Comparison of ENCODE assay signal across 16 cellular contexts in the genomic region with DNA sequence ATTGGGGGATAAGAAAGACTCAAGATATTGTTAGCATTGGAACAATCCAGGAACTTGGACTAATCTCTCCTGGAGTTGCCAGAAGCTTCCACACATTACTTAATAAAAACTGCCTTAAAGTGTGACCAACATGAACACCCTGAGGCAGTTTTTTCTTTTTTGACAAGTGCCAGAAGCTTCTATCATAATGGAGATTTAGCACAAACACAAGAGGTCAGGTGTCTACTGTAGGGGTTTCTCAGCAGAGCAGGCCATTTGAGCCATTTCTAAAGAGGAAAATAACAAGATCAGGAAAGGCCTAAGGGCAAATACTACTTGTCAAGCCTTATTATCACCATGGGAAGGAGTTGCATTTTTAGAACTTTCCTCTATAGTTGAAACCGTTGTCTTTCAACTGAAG.
"Had no signal": no experiment of that assay in that cellular context is flagged by ENCODE, and none has a peak within 500 bp of the region (broad histone marks: within the 10 kb centered on the region; RNA-seq: fewer than 3 reads in every experiment).

No MANE protein-coding gene starts in this region.

- H3K4me3 ChIP-seq: esophagus squamous epithelium, lung, transverse colon had no signal

- DNase-seq: activated gamma-delta T cell treated with Interleukin-2 at 50 U/mL for 16 hours; activated T-cell treated with anti-CD3 and anti-CD28 coated beads, Interleukin-2, amount 50 U/mL, for 1 hour; cerebellar nuclear complex; endodermal cell; esophagus squamous epithelium; kidney; naive thymus-derived CD4-positive, alpha-beta T cell; retina; stimulated activated CD4-positive, alpha-beta T cell treated with anti-CD3 and anti-CD28 coated beads, Interleukin-2, amount 100 ng/mL, for 48 hours; stimulated activated CD8-positive, alpha-beta memory T cell treated with anti-CD3 and anti-CD28 coated beads, Interleukin-4, amount 100 ng/mL, for 48 hours; stimulated activated naive B cell treated with anti-CD40 and anti-IgM and Interleukin-4, amounts not matched to agents 10 μg/mL and 1 μg/mL and 100 μg/mL, for 72 hours; T1000; transverse colon had no signal

- H3K9me3 ChIP-seq: esophagus squamous epithelium, transverse colon had no signal

- H3K36me3 Mint-ChIP-seq: naive thymus-derived CD4-positive, alpha-beta T cell; stimulated activated naive B cell treated with anti-CD40 and anti-IgM and Interleukin-4, amounts not matched to agents 10 μg/mL and 1 μg/mL and 100 μg/mL, for 72 hours had no signal

- H3K4me3 Mint-ChIP-seq: endodermal cell; naive thymus-derived CD4-positive, alpha-beta T cell; stimulated activated naive B cell treated with anti-CD40 and anti-IgM and Interleukin-4, amounts not matched to agents 10 μg/mL and 1 μg/mL and 100 μg/mL, for 72 hours; WTC11 had no signal

- H3K27ac ChIP-seq: esophagus squamous epithelium, transverse colon had no signal

- H3K27me3 ChIP-seq: esophagus squamous epithelium, transverse colon had no signal

- H3K36me3 ChIP-seq: esophagus squamous epithelium, transverse colon had no signal

- H3K27me3 Mint-ChIP-seq: stimulated activated naive B cell treated with anti-CD40 and anti-IgM and Interleukin-4, amounts not matched to agents 10 μg/mL and 1 μg/mL and 100 μg/mL, for 72 hours had no signal

- H3K4me1 ChIP-seq: transverse colon had no signal

- H3K27ac Mint-ChIP-seq: activated naive CD4-positive, alpha-beta T cell treated with anti-CD3 and anti-CD28 coated beads, Interleukin-2, amount 50 U/mL, for 72 hours; endodermal cell; naive thymus-derived CD4-positive, alpha-beta T cell; stimulated activated naive B cell treated with anti-CD40 and anti-IgM and Interleukin-4, amounts not matched to agents 10 μg/mL and 1 μg/mL and 100 μg/mL, for 72 hours; WTC11 had no signal

- ATAC-seq: activated naive CD4-positive, alpha-beta T cell treated with anti-CD3 and anti-CD28 coated beads, Interleukin-2, amount 50 U/mL, for 72 hours; naive thymus-derived CD4-positive, alpha-beta T cell; stimulated activated naive B cell treated with anti-CD40 and anti-IgM and Interleukin-4, amounts not matched to agents 10 μg/mL and 1 μg/mL and 100 μg/mL, for 72 hours; WTC11 had no signal
